Comparison of ENCODE assay signal across 17 cellular contexts in genomic region chr11:7056828-7057513, GRCh38. TPM values are rescaled to one million over a fixed set of nuclear protein-coding genes. Genes with fewer than 3 reads are reported as not detected.
DNase-seq lines count a peak whose midpoint lies in the region; ATAC-seq and TF ChIP-seq lines count a peak whose summit lies in the region.
"Had no signal": no experiment of that assay in that cellular context is flagged by ENCODE, and none has a peak within 500 bp of the region (broad histone marks: within the 10 kb centered on the region; RNA-seq: fewer than 3 reads in every experiment).

No MANE protein-coding gene starts in this region.

- no peak for TF ChIP-seq CTCF in fibroblast of pulmonary artery (IDR thresholded peaks at IDR 0.05; ENCODE audit: low read length, missing control alignments)

- ATAC-seq in GM19324 (IDR thresholded peaks at IDR 0.05; ENCODE audit: low FRiP score, unreplicated experiment) (no peak), left lobe of liver (no peak)

- H3K4me3 ChIP-seq in fibroblast of pulmonary artery (replicated peaks; ENCODE audit: low read depth, low read length) = no peak overlapping the region
- H3K4me3 ChIP-seq: Peyer's patch had no signal

- DNase-seq in HCEC 1CT = peak; percentile 19
- DNase-seq in RPMI7951 (ENCODE audit: low read depth) = peak; percentile 4
- peak; percentile 44 for DNase-seq in fibroblast of pulmonary artery (ENCODE audit: low read depth)
- DNase-seq in renal cortical epithelial cell (ENCODE audit: low read depth) = peak; percentile 84
- no peak for DNase-seq in GM03348 (ENCODE audit: low spot score)
- DNase-seq in AG08396 (ENCODE audit: low spot score) = no peak
- DNase-seq in left lobe of liver (ENCODE audit: low spot score) = no peak
- DNase-seq: CD4-positive, CD25-positive, alpha-beta regulatory T cell; DMS79; H9; Kasumi-1; NCI-H1436; NCI-H2029 treated with DMSO at 0.1 percent for 48 hours; NCI-H510A treated with DMSO at 0.1 percent for 48 hours; Peyer's patch; SIG-M5 had no signal

RNA-seq across cellular contexts. Expression of gene RBMXL2, which starts 31.8 kb away (rescaled TPM):
- total RNA-seq in RPMI7951 (2014; rRNA removed; shearing (Covaris generic)) = 0.12 TPM in 1 of 2 replicates, not detected in the other
- not detected in 2 replicates for total RNA-seq in renal cortical epithelial cell
- total RNA-seq in left lobe of liver = not detected
- total RNA-seq: CD4-positive, CD25-positive, alpha-beta regulatory T cell; H9; Peyer's patch had no signal

RNA-seq across cellular contexts. Expression of gene NLRP14, which starts 36.7 kb away (rescaled TPM):
- total RNA-seq in RPMI7951 (2014; rRNA removed; shearing (Covaris generic)) = 0.12 TPM in 1 of 2 replicates, not detected in the other
- total RNA-seq in renal cortical epithelial cell (0.10 TPM in 1 of 2 replicates, not detected in the other), left lobe of liver (0.10 TPM)
- total RNA-seq: CD4-positive, CD25-positive, alpha-beta regulatory T cell had no signal

RNA-seq across cellular contexts. Expression of gene ZNF214, which starts 36.8 kb away (rescaled TPM):
- 2.6 and 3.5 TPM in 2 replicates for total RNA-seq in RPMI7951 (2014; rRNA removed; shearing (Covaris generic))
- total RNA-seq in renal cortical epithelial cell = 3.8 and 8.4 TPM in 2 replicates
- total RNA-seq in left lobe of liver = 1.8 TPM
- total RNA-seq: CD4-positive, CD25-positive, alpha-beta regulatory T cell had no signal

Comparison
In these comparisons a context has a peak if more than half of its experiments do, and no peak if none do; other contexts are left out.
1. DNase-seq: peak in HCEC 1CT (single experiment), RPMI7951 (single experiment), fibroblast of pulmonary artery (single experiment) and renal cortical epithelial cell (single experiment); none in GM03348 (single experiment), AG08396 (single experiment) and left lobe of liver (single experiment).